ENCODE assay signal across 19 cellular contexts in genomic region chr10:102007802-102008201, GRCh38. TPM values are rescaled to one million over a fixed set of nuclear protein-coding genes. Genes with fewer than 3 reads are reported as not detected.
DNase-seq lines count a peak whose midpoint lies in the region; ATAC-seq, FAIRE-seq and TF ChIP-seq lines count a peak whose summit lies in the region.
"Had no signal": no experiment of that assay in that cellular context is flagged by ENCODE, and none has a peak within 500 bp of the region (broad histone marks: within the 10 kb centered on the region; RNA-seq: fewer than 3 reads in every experiment).

No MANE protein-coding gene starts in this region.

- SMC1A ChIA-PET in GM12878 (lab: Charles Lee; ENCODE audit: uncharacterized antibody, unreplicated experiment), result interaction anchor here (0.9 to 19.5 kb wide), 19 partner anchors 9 to 420 kb away, joined by 3 to 408 read pairs (median 6); partner anchors contain the start of gene KCNIP2

- no peak for TF ChIP-seq RAD21 in A549 (conservative IDR thresholded peaks at IDR 0.05 in 1 of 2, IDR thresholded peaks at IDR 0.05 in 1 of 2)
- TF ChIP-seq RAD21 in GM12878 (IDR thresholded peaks at IDR 0.05; ENCODE audit: insufficient read depth, low read depth, low read length), result no peak

- ATAC-seq in A549 (no peak), GM12878 (no peak), GM18858 (IDR thresholded peaks at IDR 0.05; ENCODE audit: unreplicated experiment) (no peak), GM18870 (IDR thresholded peaks at IDR 0.05; ENCODE audit: unreplicated experiment) (no peak)
- ATAC-seq: HepG2 had no signal

- in situ Hi-C loops in GM12878 (cut with MboI), result loop anchor here (5.0 kb wide), 2 partner anchors 126 to 166 kb away; partner anchors contain the start of gene KCNIP2

- FAIRE-seq in A549 (lab: Jason Lieb, UNC) (peak; percentile 7), GM18507 (lab: Jason Lieb, UNC) (peak; percentile 12), GM12878 (lab: Jason Lieb, UNC) (no peak)
- FAIRE-seq: HepG2 had no signal

- intact Hi-C loops in GM12878 (cut with micrococcal nuclease; ENCODE audit: unreplicated experiment) (loop anchor here (2.0 kb wide), 1 partner anchor 65 kb away; no protein-coding TSS in a partner anchor), esophagus squamous epithelium (cut with DNase I) (no loop called here), MCF 10A (cut with micrococcal nuclease) (no loop called here)

- TF ChIP-seq POLR2A in A549 (IDR thresholded peaks at IDR 0.05; ENCODE audit: low read length) (no peak), NB4 (IDR thresholded peaks at IDR 0.05; ENCODE audit: extremely low read depth, insufficient read length) (no peak), GM12878 (IDR thresholded peaks at IDR 0.05; ENCODE audit: low read depth, low read length) (no peak), esophagus squamous epithelium (IDR thresholded peaks at IDR 0.05) (no peak)

- peaks cover 51% of the 10 kb centered on the region for H3K36me3 Mint-ChIP-seq in MCF 10A (ENCODE audit: insufficient read depth, unreplicated experiment)

- H3K27me3 Mint-ChIP-seq in MCF 10A (ENCODE audit: insufficient read depth, unreplicated experiment), result no peaks in the 10 kb centered on the region
- H3K27me3 Mint-ChIP-seq: CD4-positive, CD25-positive, alpha-beta regulatory T cell had no signal

- no peak overlapping the region for H3K4me3 ChIP-seq in A549
- no peak overlapping the region for H3K4me3 ChIP-seq in NB4 (ENCODE audit: low read depth, low read length)
- H3K4me3 ChIP-seq in GM12878, result no peak overlapping the region
- no peak overlapping the region for H3K4me3 ChIP-seq in esophagus squamous epithelium
- H3K4me3 ChIP-seq: Peyer's patch had no signal

- no peaks in the 10 kb centered on the region for H3K27me3 ChIP-seq in GM12878 (replicated peaks in 1 of 2; ENCODE audit: control insufficient read depth in 2 of 2, insufficient read depth in 2 of 2, low read length in 1 of 2)
- H3K27me3 ChIP-seq in esophagus squamous epithelium, result no peaks in the 10 kb centered on the region
- H3K27me3 ChIP-seq: Peyer's patch had no signal

- H3K36me3 ChIP-seq in GM12878 (ENCODE audit: control insufficient read depth in 2 of 2, insufficient read depth in 2 of 2, low read length in 1 of 2) (peaks cover 0 to 7% of the 10 kb centered on the region in 2 experiments), esophagus squamous epithelium (peaks cover 0 to 82% (median 15%) of the 10 kb centered on the region in 3 donors)

- no peaks in the 10 kb centered on the region for H4K20me1 ChIP-seq in GM12878 (ENCODE audit: control insufficient read depth, insufficient read depth)

- RAD21 ChIA-PET in GM12878 (lab: Charles Lee; ENCODE audit: unreplicated experiment), result interaction anchor here (0.6 to 16.8 kb wide), 24 partner anchors 8 to 224 kb away, joined by 3 to 538 read pairs (median 4); partner anchors contain the start of genes KCNIP2 and OGA

- POLR2A ChIA-PET in A549 (lab: Yijun Ruan, JAX), result interaction anchor here (0.8 kb wide), 1 partner anchor 189 kb away, joined by 3 read pairs; no protein-coding TSS in a partner anchor
- POLR2A ChIA-PET in GM12878 (lab: Charles Lee), result interaction anchor here (0.6 to 5.2 kb wide), 13 partner anchors 12 to 567 kb away, joined by 3 to 55 read pairs (median 4); no protein-coding TSS in a partner anchor
- POLR2A ChIA-PET in MCF 10A (lab: Yijun Ruan, JAX), result interaction anchor here (0.6 to 1.1 kb wide), 2 partner anchors 12 to 190 kb away, joined by 3 read pairs; partner anchors contain the start of gene OGA

- no peak overlapping the region for H2AFZ ChIP-seq in GM12878 (ENCODE audit: control insufficient read depth, low read depth, low read length)

- H3K4me1 ChIP-seq in A549, result peaks cover 6% of the 10 kb centered on the region
- H3K4me1 ChIP-seq in GM12878 (ENCODE audit: control insufficient read depth, insufficient read depth, low read length), result peaks cover 27% of the 10 kb centered on the region
- peaks cover 0 to 25% (median 0%) of the 10 kb centered on the region in 3 donors for H3K4me1 ChIP-seq in esophagus squamous epithelium

- no peaks in the 10 kb centered on the region for H3K9me3 Mint-ChIP-seq in MCF 10A (ENCODE audit: unreplicated experiment)
- H3K9me3 Mint-ChIP-seq: CD4-positive, CD25-positive, alpha-beta regulatory T cell had no signal

- H3K4me3 Mint-ChIP-seq in MCF 10A (ENCODE audit: unreplicated experiment), result no peak overlapping the region
- H3K4me3 Mint-ChIP-seq: CD4-positive, CD25-positive, alpha-beta regulatory T cell had no signal

- DNase-seq in A549 (ENCODE audit: low read depth in 1 of 2, low spot score in 1 of 2) (no peak), GM18507 (ENCODE audit: extremely low spot score, insufficient read length, low read depth) (no peak), NB4 (ENCODE audit: low read depth) (peak; percentile 54), GM12878 (ENCODE audit: low read depth, low spot score) (no peak), esophagus squamous epithelium (lab: John Stamatoyannopoulos, UW) (no peak), MCF 10A (ENCODE audit: unreplicated experiment) (no peak)
- DNase-seq: Calu3; CD4-positive, CD25-positive, alpha-beta regulatory T cell; DMS79; H7; NCI-H1092; NCI-H1694; NCI-H345; NCI-H69; Peyer's patch; Right ventricle myocardium superior had no signal

- no peaks in the 10 kb centered on the region for H3K9me3 ChIP-seq in A549
- no peaks in the 10 kb centered on the region for H3K9me3 ChIP-seq in GM12878 (replicated peaks; ENCODE audit: control insufficient read depth, insufficient read depth, low read length)
- no peaks in the 10 kb centered on the region for H3K9me3 ChIP-seq in esophagus squamous epithelium
- H3K9me3 ChIP-seq: Peyer's patch had no signal

- H3K79me2 ChIP-seq in GM12878 (ENCODE audit: control insufficient read depth, insufficient read depth, low read length), result no peaks in the 10 kb centered on the region

- no peak overlapping the region for H3K27ac Mint-ChIP-seq in MCF 10A (ENCODE audit: low read depth, unreplicated experiment)
- H3K27ac Mint-ChIP-seq: CD4-positive, CD25-positive, alpha-beta regulatory T cell had no signal

- H3K27ac ChIP-seq in A549, result no peak overlapping the region
- peak overlapping the region; percentile 57 for H3K27ac ChIP-seq in GM12878 (ENCODE audit: control insufficient read depth, insufficient read depth)
- H3K27ac ChIP-seq in esophagus squamous epithelium, result no peak overlapping the region
- H3K27ac ChIP-seq: Peyer's patch had no signal

- H3K4me2 ChIP-seq in A549 (no peak overlapping the region), GM12878 (ENCODE audit: control insufficient read depth, insufficient read depth) (no peak overlapping the region)

- BruUV-seq in GM12878 (replicated peaks; lab: Mats Ljungman, UMichigan) (no TSS peak), MCF 10A (replicated peaks; lab: Mats Ljungman, UMichigan) (no TSS peak)

- no peak overlapping the region for H3K9ac ChIP-seq in GM12878 (ENCODE audit: control insufficient read depth, insufficient read depth, low read length)

- peaks cover 20% of the 10 kb centered on the region for H3K4me1 Mint-ChIP-seq in MCF 10A (ENCODE audit: insufficient read depth, unreplicated experiment)

- TF ChIP-seq CTCF in A549 (IDR thresholded peaks at IDR 0.05) (no peak), NB4 (IDR thresholded peaks at IDR 0.05; ENCODE audit: low read depth, low read length) (no peak), GM12878 (IDR thresholded peaks at IDR 0.05 in 2 of 3, conservative IDR thresholded peaks at IDR 0.05 in 1 of 3; ENCODE audit: control insufficient read depth in 2 of 3, extremely low read depth in 1 of 3, insufficient read depth in 1 of 3, low read depth in 3 of 3, low read length in 3 of 3) (no peak), esophagus squamous epithelium (IDR thresholded peaks at IDR 0.05) (no peak), MCF 10A (IDR thresholded peaks at IDR 0.05; ENCODE audit: unreplicated experiment) (no peak)

- 85% methylated on average over 3 of the region's 3 CpGs for WGBS in A549 (ENCODE audit: missing lambda C conversion rate)
- 4% methylated on average over 1 of the region's 3 CpGs for WGBS in GM12878 (ENCODE audit: insufficient coverage, insufficient replicate concordance, low lambda C conversion rate, missing lambda C conversion rate)
- 81 to 89% methylated on average over 3 of the region's 3 CpGs for WGBS in esophagus squamous epithelium, 2 donors

- TF ChIP-seq EP300 in A549 (IDR thresholded peaks at IDR 0.05) (no peak), GM12878 (IDR thresholded peaks at IDR 0.05; ENCODE audit: borderline replicate concordance in 1 of 2, control insufficient read depth in 1 of 2, low read depth in 2 of 2, low read length in 2 of 2) (no peak)

- CTCF ChIA-PET in A549 (lab: Yijun Ruan, JAX) (interaction anchor here (0.6 to 17.2 kb wide), 9 partner anchors 9 to 718 kb away, joined by 3 to 379 read pairs (median 23); partner anchors contain the start of gene KCNIP2), GM12878 (lab: Yijun Ruan, JAX) (interaction anchor here (0.8 to 19.2 kb wide), 18 partner anchors 8 to 404 kb away, joined by 3 to 697 read pairs (median 33); partner anchors contain the start of genes KCNIP2 and NPM3), MCF 10A (lab: Yijun Ruan, JAX) (interaction anchor here (0.7 to 6.6 kb wide), 12 partner anchors 10 to 472 kb away, joined by 3 to 69 read pairs (median 4); no protein-coding TSS in a partner anchor)

RNA-seq across cellular contexts. Expression of gene ARMH3, which starts 48.2 kb away (rescaled TPM):
- polyA plus RNA-seq in A549 (2011; rRNA removed), result 17.3 and 20.1 TPM in 2 replicates
- polyA plus RNA-seq in A549 (2012; cell fraction: cytosol; rRNA removed), result 8.7 and 9.8 TPM in 2 replicates
- polyA plus RNA-seq in A549 (2012; cell fraction: nucleus; rRNA removed), result 9.4 and 36.5 TPM in 2 replicates
- 11.3 to 13.3 TPM (median 12.7 TPM) in 3 replicates for polyA plus RNA-seq in A549 (2017; fragmentation: RNase III; extraction: RNeasy Plus Mini Kit Qiagen cat#74134 plus additional on column Dnase treatment)
- polyA minus RNA-seq in A549 (2011; rRNA and poly(A)+ RNA removed), result 14.4 and 15.7 TPM in 2 replicates
- 43.2 and 62.0 TPM in 2 replicates for total RNA-seq in GM12878 (2013; cell fraction: nucleolus; rRNA removed)
- 18.1 and 18.2 TPM in 2 replicates for total RNA-seq in GM12878 (2014; rRNA removed)
- 14.6 and 15.2 TPM in 2 replicates for total RNA-seq in GM12878 (2014; rRNA removed; fragmentation: Illumina TruSeq; extraction: Trizol)
- total RNA-seq in GM12878 (2021), result 23.3 and 23.5 TPM in 2 replicates
- 16.9 TPM for polyA plus RNA-seq in GM12878 (2011; ENCODE audit: low read depth)
- polyA plus RNA-seq in GM12878 (2011; rRNA removed), result 29.8 and 33.0 TPM in 2 replicates
- polyA plus RNA-seq in GM12878 (2011; cell fraction: cytosol; rRNA removed), result 27.3 and 29.8 TPM in 2 replicates
- 15.9 and 18.5 TPM in 2 replicates for polyA plus RNA-seq in GM12878 (2011; cell fraction: nucleus; rRNA removed)
- 17.3 and 21.9 TPM in 2 replicates for polyA plus RNA-seq in GM12878 (2012)
- 22.4 and 22.7 TPM in 2 replicates for polyA plus RNA-seq in GM12878 (2014; fragmentation: Illumina TruSeq; extraction: Trizol)
- 10 to 100 TPM; 13.6 to 14.0 TPM for polyA plus RNA-seq in GM12878 (2014; fragmentation: Nextera tagmentation; extraction: Ambion mirVana)
- polyA plus RNA-seq in GM12878 (2014; rRNA removed), result 21.5 and 22.1 TPM in 2 replicates
- 10 to 100 TPM; 13.0 to 14.2 TPM for polyA plus RNA-seq in GM12878 (2016; fragmentation: Nextera tagmentation; extraction: Ambion mirVana)
- polyA minus RNA-seq in GM12878 (2011; rRNA and poly(A)+ RNA removed), result 27.2 and 31.7 TPM in 2 replicates
- polyA minus RNA-seq in GM12878 (2011; cell fraction: cytosol; rRNA and poly(A)+ RNA removed), result 9.1 and 9.6 TPM in 2 replicates
- 15.4 and 23.5 TPM in 2 replicates for polyA minus RNA-seq in GM12878 (2011; cell fraction: nucleus; rRNA and poly(A)+ RNA removed)
- 10 to 100 TPM; 13.3 to 17.2 (median 16.1) TPM for total RNA-seq in esophagus squamous epithelium
- 17.6 and 18.9 TPM in 2 replicates for total RNA-seq in MCF 10A (2022)

RNA-seq across cellular contexts. Expression of gene HPS6, which starts 57.3 kb away (rescaled TPM):
- polyA plus RNA-seq in A549 (2011; rRNA removed) (5.6 and 7.6 TPM in 2 replicates), A549 (2017; fragmentation: RNase III; extraction: RNeasy Plus Mini Kit Qiagen cat#74134 plus additional on column Dnase treatment) (13.0 to 16.7 TPM (median 15.3 TPM) in 3 replicates), GM12878 (2011; rRNA removed) (2.5 and 5.3 TPM in 2 replicates), GM12878 (2014; fragmentation: Illumina TruSeq; extraction: Trizol) (2.5 and 7.1 TPM in 2 replicates), GM12878 (2014; fragmentation: Nextera tagmentation; extraction: Ambion mirVana) (1 to 10 TPM; 1.4 to 2.8 TPM), GM12878 (2014; rRNA removed) (14.1 and 18.7 TPM in 2 replicates), GM12878 (2016; fragmentation: Nextera tagmentation; extraction: Ambion mirVana) (10 to 100 TPM; 16.3 to 20.7 TPM)
- polyA plus RNA-seq in A549 (2012; cell fraction: cytosol; rRNA removed), result 6.6 and 10.0 TPM in 2 replicates
- polyA plus RNA-seq in A549 (2012; cell fraction: nucleus; rRNA removed), result 11.4 and 12.5 TPM in 2 replicates
- 12.1 and 15.2 TPM in 2 replicates for polyA minus RNA-seq in A549 (2011; rRNA and poly(A)+ RNA removed)
- total RNA-seq in GM12878 (2013; cell fraction: nucleolus; rRNA removed), result 15.2 and 21.1 TPM in 2 replicates
- total RNA-seq in GM12878 (2014; rRNA removed) (22.1 and 27.2 TPM in 2 replicates), GM12878 (2014; rRNA removed; fragmentation: Illumina TruSeq; extraction: Trizol) (9.2 and 9.8 TPM in 2 replicates), GM12878 (2021) (28.0 and 30.2 TPM in 2 replicates), esophagus squamous epithelium (10 to 100 TPM; 22.7 to 29.4 (median 23.3) TPM), MCF 10A (2022) (15.0 and 16.6 TPM in 2 replicates)
- polyA plus RNA-seq in GM12878 (2011; ENCODE audit: low read depth), result 3.9 TPM
- polyA plus RNA-seq in GM12878 (2011; cell fraction: cytosol; rRNA removed), result 8.9 and 10.7 TPM in 2 replicates
- polyA plus RNA-seq in GM12878 (2011; cell fraction: nucleus; rRNA removed), result 6.8 and 8.5 TPM in 2 replicates
- polyA plus RNA-seq in GM12878 (2012), result 9.5 and 11.5 TPM in 2 replicates
- 7.5 and 17.2 TPM in 2 replicates for polyA minus RNA-seq in GM12878 (2011; rRNA and poly(A)+ RNA removed)
- polyA minus RNA-seq in GM12878 (2011; cell fraction: cytosol; rRNA and poly(A)+ RNA removed), result 6.5 and 8.5 TPM in 2 replicates
- 12.2 and 16.0 TPM in 2 replicates for polyA minus RNA-seq in GM12878 (2011; cell fraction: nucleus; rRNA and poly(A)+ RNA removed)
